17 cellular contexts compared by ENCODE assay signal in genomic region chr14:88203289-88203688, GRCh38.
DNase-seq lines count a peak whose midpoint lies in the region; ATAC-seq, FAIRE-seq and TF ChIP-seq lines count a peak whose summit lies in the region.
"Had no signal": no experiment of that assay in that cellular context is flagged by ENCODE, and none has a peak within 500 bp of the region (broad histone marks: within the 10 kb centered on the region; RNA-seq: fewer than 3 reads in every experiment).

No MANE protein-coding gene starts in this region.

- H2BK20ac ChIP-seq in H9 (ENCODE audit: low read depth, low read length, poor library complexity, severe bottlenecking): no peak overlapping the region

- no peak overlapping the region for H2BK5ac ChIP-seq in H9 (ENCODE audit: insufficient read length, low read length)

- no peaks in the 10 kb centered on the region for H3K4me1 ChIP-seq in H9 (ENCODE audit: insufficient read depth, low read length)
- H3K4me1 ChIP-seq in adrenal gland (replicated peaks in 1 of 2): no peaks in the 10 kb centered on the region
- H3K4me1 ChIP-seq in neural progenitor cell: peaks cover 12% of the 10 kb centered on the region
- H3K4me1 ChIP-seq in pancreas: no peaks in the 10 kb centered on the region
- H3K4me1 ChIP-seq: Caco-2, HAP-1 had no signal

- H3F3A ChIP-seq in neural progenitor cell (ENCODE audit: low read depth): peaks cover 4% of the 10 kb centered on the region

- H3K23ac ChIP-seq in H9 (ENCODE audit: insufficient read length, low read depth, low read length): no peak overlapping the region

- H3K27me3 ChIP-seq in H9 (ENCODE audit: insufficient read depth, low read length): no peaks in the 10 kb centered on the region
- peaks cover under 1% of the 10 kb centered on the region for H3K27me3 ChIP-seq in adrenal gland
- H3K27me3 ChIP-seq in neural progenitor cell: no peaks in the 10 kb centered on the region
- no peaks in the 10 kb centered on the region for H3K27me3 ChIP-seq in pancreas

- H3K9me3 Mint-ChIP-seq in H9: no peaks in the 10 kb centered on the region
- no peaks in the 10 kb centered on the region for H3K9me3 Mint-ChIP-seq in neural progenitor cell
- H3K9me3 Mint-ChIP-seq: CD8-positive, alpha-beta T cell; GM23338; HFFc6 had no signal

- H2BK15ac ChIP-seq in H9 (ENCODE audit: low read depth, low read length): no peak overlapping the region

- H4K20me1 ChIP-seq in H9 (ENCODE audit: control insufficient read depth, insufficient read depth, insufficient read length): no peaks in the 10 kb centered on the region
- no peaks in the 10 kb centered on the region for H4K20me1 ChIP-seq in neural progenitor cell (ENCODE audit: low read depth)

- H3K27me3 Mint-ChIP-seq in H9 (ENCODE audit: low read depth) (peaks cover 2% of the 10 kb centered on the region; the same call in 1 of the 2 replicates), neural progenitor cell (ENCODE audit: insufficient read depth, low read depth) (peaks cover 4% of the 10 kb centered on the region)

- H3K27ac ChIP-seq in H9 (ENCODE audit: insufficient read length, low read depth, low read length) (no peak overlapping the region), adrenal gland (no peak overlapping the region), neural progenitor cell (no peak overlapping the region), pancreas (no peak overlapping the region)

- H4K8ac ChIP-seq in H9 (replicated peaks; ENCODE audit: insufficient read length, low read depth, low read length): peak overlapping the region; percentile 71

- H2AK5ac ChIP-seq in H9 (ENCODE audit: insufficient read length, low read length): no peak overlapping the region

- H3K4ac ChIP-seq in H9 (ENCODE audit: low read depth, low read length): no peak overlapping the region

- no CpG with 5 or more reads among the region's 3 CpGs for WGBS in H9 (ENCODE audit: extremely low coverage, insufficient read length, low lambda C conversion rate)
- 50 to 60% (median 54%) methylated on average over 3 of the region's 3 CpGs for WGBS in adrenal gland, 4 donors
- WGBS in pancreas, 2 donors: 65% methylated on average over 3 of the region's 3 CpGs

- H3K9ac ChIP-seq in H9 (ENCODE audit: extremely low read depth, insufficient read length, low read length) (no peak overlapping the region), neural progenitor cell (no peak overlapping the region)

- H2BK120ac ChIP-seq in H9 (ENCODE audit: low read depth, low read length, poor library complexity, severe bottlenecking): no peak overlapping the region

- intact Hi-C loops in adrenal gland (cut with DNase I) (no loop called here), pancreas (cut with DNase I) (no loop called here)

- no peak overlapping the region for H3K4me3 ChIP-seq in adrenal gland
- H3K4me3 ChIP-seq in neural progenitor cell: no peak overlapping the region
- H3K4me3 ChIP-seq in pancreas: no peak overlapping the region
- H3K4me3 ChIP-seq: GM23338, HAP-1 had no signal

- DNase-seq in H9 (no peak), adrenal gland (peak in 4 of 7 donors; percentile 17 to 64 (median 26)), neural progenitor cell (ENCODE audit: low spot score) (no peak), GM20000 (ENCODE audit: low spot score) (no peak), pancreas (no peak)
- no peak for DNase-seq in activated naive CD4-positive, alpha-beta T cell treated with Interleukin-2 at 50 U/mL for 16 hours
- DNase-seq: C1 segment of cervical spinal cord; Caco-2; CD4-positive, CD25-positive, alpha-beta regulatory T cell; CD8-positive, alpha-beta T cell; DMS153; DND-41; HFFc6 had no signal

- no peak for ATAC-seq in pancreas
- ATAC-seq: CD8-positive, alpha-beta T cell; GM23338 had no signal

- no peak for TF ChIP-seq POLR2A in adrenal gland (IDR thresholded peaks at IDR 0.05)

- H3K9me3 ChIP-seq in H9 (ENCODE audit: control insufficient read depth, low read depth, low read length) (no peaks in the 10 kb centered on the region), adrenal gland (replicated peaks in 1 of 3) (no peaks in the 10 kb centered on the region), neural progenitor cell (ENCODE audit: low read depth) (no peaks in the 10 kb centered on the region), pancreas (no peaks in the 10 kb centered on the region)
- H3K9me3 ChIP-seq: Caco-2, HAP-1 had no signal

- no peak overlapping the region for H3T11ph ChIP-seq in H9 (ENCODE audit: low read length)

- no peak overlapping the region for H3K56ac ChIP-seq in H9 (ENCODE audit: insufficient read length, low read depth, low read length)

- H3K23me2 ChIP-seq in H9 (ENCODE audit: insufficient read length, low read depth, low read length, poor library complexity, severe bottlenecking): no peaks in the 10 kb centered on the region

- no peak overlapping the region for H3K27ac Mint-ChIP-seq in H9
- peak overlapping the region; percentile 83 for H3K27ac Mint-ChIP-seq in neural progenitor cell
- H3K27ac Mint-ChIP-seq: CD4-positive, CD25-positive, alpha-beta regulatory T cell; CD8-positive, alpha-beta T cell; GM23338; HFFc6 had no signal

- H3K79me2 ChIP-seq in H9 (ENCODE audit: insufficient read depth, low read length) (no peaks in the 10 kb centered on the region), neural progenitor cell (ENCODE audit: low read depth) (no peaks in the 10 kb centered on the region)

- H4K5ac ChIP-seq in H9 (ENCODE audit: insufficient read length, low read depth, low read length): no peak overlapping the region

- H3K4me1 Mint-ChIP-seq in H9 (peaks cover 4 to 6% of the 10 kb centered on the region in 2 experiments), neural progenitor cell (peaks cover 32% of the 10 kb centered on the region)
- H3K4me1 Mint-ChIP-seq: CD4-positive, CD25-positive, alpha-beta regulatory T cell; GM23338 had no signal

- H3K14ac ChIP-seq in H9 (ENCODE audit: insufficient read depth, low read length): peak overlapping the region; percentile 31; the same call in 1 of the 2 replicates

- H3K4me2 ChIP-seq in H9 (ENCODE audit: insufficient read depth, insufficient read length, low read length): no peak overlapping the region
- no peak overlapping the region for H3K4me2 ChIP-seq in neural progenitor cell
- H3K4me2 ChIP-seq: GM23338 had no signal

- H2AFZ ChIP-seq in H9 (ENCODE audit: low read length) (no peak overlapping the region), neural progenitor cell (replicated peaks) (no peak overlapping the region)
- H2AFZ ChIP-seq: GM23338 had no signal

- H3K18ac ChIP-seq in H9 (ENCODE audit: insufficient read length, low read depth, low read length): no peak overlapping the region

- H3K36me3 ChIP-seq in adrenal gland (replicated peaks in 1 of 2) (no peaks in the 10 kb centered on the region), neural progenitor cell (no peaks in the 10 kb centered on the region), pancreas (no peaks in the 10 kb centered on the region)
- H3K36me3 ChIP-seq: HAP-1 had no signal

- H4K91ac ChIP-seq in H9 (ENCODE audit: insufficient read length, low read depth, low read length): no peak overlapping the region

- TF ChIP-seq CTCF in H9 (conservative IDR thresholded peaks at IDR 0.05): no peak
- TF ChIP-seq CTCF in adrenal gland (IDR thresholded peaks at IDR 0.05): no peak
- no peak for TF ChIP-seq CTCF in neural progenitor cell (IDR thresholded peaks at IDR 0.05)
- TF ChIP-seq CTCF in GM20000 (IDR thresholded peaks at IDR 0.05; ENCODE audit: extremely low read depth, missing control alignments): no peak
- no peak for TF ChIP-seq CTCF in pancreas (IDR thresholded peaks at IDR 0.05)

- no peak overlapping the region for H2BK12ac ChIP-seq in H9 (ENCODE audit: insufficient read length, low read depth, low read length)

- no peak overlapping the region for H3K4me3 Mint-ChIP-seq in H9
- H3K4me3 Mint-ChIP-seq in neural progenitor cell: no peak overlapping the region
- H3K4me3 Mint-ChIP-seq: CD4-positive, CD25-positive, alpha-beta regulatory T cell; CD8-positive, alpha-beta T cell; GM23338; HFFc6 had no signal

- FAIRE-seq in pancreas (lab: Jason Lieb, UNC): no peak
- FAIRE-seq: G401.6, GM12892 had no signal

- no peaks in the 10 kb centered on the region for H3K79me1 ChIP-seq in H9 (ENCODE audit: insufficient read depth, low read depth, low read length, poor library complexity, severe bottlenecking)

- H3K36me3 Mint-ChIP-seq in H9 (ENCODE audit: insufficient read depth in 1 of 3, low read depth in 3 of 3) (no peaks in the 10 kb centered on the region), neural progenitor cell (peaks cover 23% of the 10 kb centered on the region)
- H3K36me3 Mint-ChIP-seq: CD4-positive, CD25-positive, alpha-beta regulatory T cell; CD8-positive, alpha-beta T cell had no signal

Comparison
In these comparisons a context has a peak if more than half of its experiments do, and no peak if none do; other contexts are left out.
1. DNase-seq: peak in adrenal gland (4 of 7); none in H9 (single experiment), neural progenitor cell (single experiment), GM20000 (single experiment), activated naive CD4-positive, alpha-beta T cell treated with Interleukin-2 at 50 U/mL for 16 hours (single experiment) and pancreas (0 of 6).